ENCODE assay signal across 18 cellular contexts in genomic region chr10:121113906-121114305, GRCh38.
"Had no signal": no experiment of that assay in that cellular context is flagged by ENCODE, and none has a peak within 500 bp of the region (broad histone marks: within the 10 kb centered on the region; RNA-seq: fewer than 3 reads in every experiment).

No MANE protein-coding gene starts in this region.

- H3K4me3 ChIP-seq: colonic mucosa, heart left ventricle, pancreas, suprapubic skin, thyroid gland had no signal

- H3K27me3 ChIP-seq: colonic mucosa, pancreas, suprapubic skin, thyroid gland had no signal

- ATAC-seq: heart left ventricle; left ventricle myocardium superior; natural killer cell; right cardiac atrium; stimulated activated effector memory CD8-positive, alpha-beta T cell treated with anti-CD3 and anti-CD28 coated beads, Interleukin-12 subunit alpha, Interleukin-12 subunit beta, amount 100 ng/mL, for 72 hours; stimulated activated naive CD8-positive, alpha-beta T cell treated with anti-CD3 and anti-CD28 coated beads, Interleukin-15, Interleukin-2, amounts not matched to agents 100 U/mL and 50 U/mL, for 24 hours had no signal

- H3K4me3 Mint-ChIP-seq: natural killer cell; stimulated activated effector memory CD8-positive, alpha-beta T cell treated with anti-CD3 and anti-CD28 coated beads, Interleukin-12 subunit alpha, Interleukin-12 subunit beta, amount 100 ng/mL, for 72 hours had no signal

- H3K36me3 ChIP-seq: colonic mucosa, heart left ventricle, pancreas, suprapubic skin, thyroid gland had no signal

- H3K4me1 Mint-ChIP-seq: natural killer cell; stimulated activated effector memory CD8-positive, alpha-beta T cell treated with anti-CD3 and anti-CD28 coated beads, Interleukin-12 subunit alpha, Interleukin-12 subunit beta, amount 100 ng/mL, for 72 hours had no signal

- DNase-seq: caudate nucleus; colonic mucosa; dermis blood vessel endothelial cell; erythroblast; heart left ventricle; hypothalamus; left ventricle myocardium superior; natural killer cell; occipital lobe; pancreas; right cardiac atrium; stimulated activated CD4-positive, alpha-beta T cell treated with anti-CD3 and anti-CD28 coated beads, Interleukin-4, amount 100 ng/mL, for 1 hour; stimulated activated CD8-positive, alpha-beta memory T cell treated with anti-CD3 and anti-CD28 coated beads, Interleukin-4, amount 100 ng/mL, for 48 hours; stimulated activated naive CD8-positive, alpha-beta T cell treated with anti-CD3 and anti-CD28 coated beads, Interleukin-15, Interleukin-2, amounts not matched to agents 100 U/mL and 50 U/mL, for 24 hours had no signal

- H3K36me3 Mint-ChIP-seq: natural killer cell; stimulated activated effector memory CD8-positive, alpha-beta T cell treated with anti-CD3 and anti-CD28 coated beads, Interleukin-12 subunit alpha, Interleukin-12 subunit beta, amount 100 ng/mL, for 72 hours had no signal

- H3K9me3 ChIP-seq: colonic mucosa, suprapubic skin, thyroid gland had no signal

- H3K27ac ChIP-seq: colonic mucosa, heart left ventricle, pancreas, suprapubic skin, thyroid gland had no signal

- H3K27me3 Mint-ChIP-seq: progenitor cell of endocrine pancreas had no signal

- H3K27ac Mint-ChIP-seq: natural killer cell; progenitor cell of endocrine pancreas; stimulated activated effector memory CD8-positive, alpha-beta T cell treated with anti-CD3 and anti-CD28 coated beads, Interleukin-12 subunit alpha, Interleukin-12 subunit beta, amount 100 ng/mL, for 72 hours had no signal

- H3K4me1 ChIP-seq: colonic mucosa, heart left ventricle, pancreas, suprapubic skin, thyroid gland had no signal
